ENCODE assay signal across 35 cellular contexts in the genomic region with DNA sequence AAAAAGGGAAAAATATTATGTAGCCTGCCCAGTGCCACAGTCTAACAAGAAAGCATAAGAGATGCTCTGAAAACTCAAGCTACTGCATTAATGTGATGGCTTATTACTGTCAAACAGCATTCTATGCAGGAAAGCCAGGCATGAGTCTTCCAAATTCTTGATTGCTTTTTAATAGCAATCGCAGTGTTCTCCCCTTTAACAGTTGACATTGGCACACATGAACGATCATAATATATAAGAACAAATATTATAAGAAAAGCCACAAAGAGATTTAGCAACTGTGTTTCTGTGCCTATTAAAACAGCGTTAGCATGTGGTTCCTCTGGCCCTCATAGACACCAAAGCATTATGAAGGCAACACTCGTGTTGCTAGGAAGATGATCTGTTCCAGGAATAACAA.
"Had no signal": no experiment of that assay in that cellular context is flagged by ENCODE, and none has a peak within 500 bp of the region (broad histone marks: within the 10 kb centered on the region; RNA-seq: fewer than 3 reads in every experiment).

No MANE protein-coding gene starts in this region.

- H3K27ac Mint-ChIP-seq: activated CD4-positive, alpha-beta memory T cell treated with anti-CD3 and anti-CD28 coated beads for 36 hours; activated CD4-positive, alpha-beta T cell treated with anti-CD3 and anti-CD28 coated beads for 36 hours; activated CD4-positive, alpha-beta T cell treated with anti-CD3 and anti-CD28 coated beads, Interleukin-2, amount 10 ng/mL, durations not matched to agents 24 days and 14 days; activated CD8-positive, alpha-beta memory T cell treated with anti-CD3 and anti-CD28 coated beads, Interleukin-2, amount 10 ng/mL, durations not matched to agents 7 days and 5 days; activated CD8-positive, alpha-beta T cell treated with anti-CD3 and anti-CD28 coated beads, Interleukin-2, amount 10 ng/mL, durations not matched to agents 7 days and 5 days; activated naive CD4-positive, alpha-beta T cell treated with anti-CD3 and anti-CD28 coated beads for 36 hours; activated naive CD4-positive, alpha-beta T cell treated with anti-CD3 and anti-CD28 coated beads, Interleukin-2, amount 50 U/mL, for 24 hours; activated naive CD8-positive, alpha-beta T cell treated with anti-CD3 and anti-CD28 coated beads for 36 hours; activated naive CD8-positive, alpha-beta T cell treated with anti-CD3 and anti-CD28 coated beads, Interleukin-2, amount 50 U/mL, for 24 hours; activated T-helper 1 cell treated with anti-CD3 and anti-CD28 coated beads, Interleukin-12 subunit alpha, Interleukin-12 subunit beta, Interleukin-2, Interleukin-4 antibody, amounts not matched to agents 30 ng/mL and 10 ng/mL and 1 ng/mL, durations not matched to agents 14 hours and 24 hours and 36 hours; activated T-helper 2 cell treated with anti-CD3 and anti-CD28 coated beads, Interferon-gamma antibody, Interleukin-2, Interleukin-4, amounts not matched to agents 10 μg/mL and 5 μg/mL and 100 μg/mL, durations not matched to agents 14 hours and 24 hours and 36 hours; effector memory CD8-positive, alpha-beta T cell; T-helper 17 cell; T-helper 2 cell treated with Interferon-gamma antibody and Interleukin-4, amounts not matched to agents 5 μg/mL and 100 μg/mL, for 36 hours had no signal

- H3K4me1 ChIP-seq: adrenal gland, foreskin keratinocyte, gastroesophageal sphincter had no signal

- H3K4me3 Mint-ChIP-seq: activated CD4-positive, alpha-beta memory T cell treated with anti-CD3 and anti-CD28 coated beads for 36 hours; activated CD4-positive, alpha-beta T cell treated with anti-CD3 and anti-CD28 coated beads for 36 hours; activated CD4-positive, alpha-beta T cell treated with anti-CD3 and anti-CD28 coated beads, Interleukin-2, amount 10 ng/mL, durations not matched to agents 24 days and 14 days; activated CD8-positive, alpha-beta memory T cell treated with anti-CD3 and anti-CD28 coated beads, Interleukin-2, amount 10 ng/mL, durations not matched to agents 7 days and 5 days; activated CD8-positive, alpha-beta T cell treated with anti-CD3 and anti-CD28 coated beads, Interleukin-2, amount 10 ng/mL, durations not matched to agents 7 days and 5 days; activated naive CD4-positive, alpha-beta T cell treated with anti-CD3 and anti-CD28 coated beads for 36 hours; activated naive CD4-positive, alpha-beta T cell treated with anti-CD3 and anti-CD28 coated beads, Interleukin-2, amount 50 U/mL, for 24 hours; activated naive CD8-positive, alpha-beta T cell treated with anti-CD3 and anti-CD28 coated beads for 36 hours; activated naive CD8-positive, alpha-beta T cell treated with anti-CD3 and anti-CD28 coated beads, Interleukin-2, amount 50 U/mL, for 24 hours; activated T-helper 1 cell treated with anti-CD3 and anti-CD28 coated beads, Interleukin-12 subunit alpha, Interleukin-12 subunit beta, Interleukin-2, Interleukin-4 antibody, amounts not matched to agents 30 ng/mL and 10 ng/mL and 1 ng/mL, durations not matched to agents 14 hours and 24 hours and 36 hours; effector memory CD8-positive, alpha-beta T cell; T-helper 17 cell; T-helper 2 cell treated with Interferon-gamma antibody and Interleukin-4, amounts not matched to agents 5 μg/mL and 100 μg/mL, for 36 hours had no signal

- H3K27me3 ChIP-seq: adrenal gland, body of pancreas, foreskin keratinocyte, heart right ventricle had no signal

- H3K4me3 ChIP-seq: adrenal gland, body of pancreas, esophagus muscularis mucosa, gastroesophageal sphincter, heart right ventricle had no signal

- H3K4me1 Mint-ChIP-seq: activated CD4-positive, alpha-beta T cell treated with anti-CD3 and anti-CD28 coated beads for 36 hours; activated CD4-positive, alpha-beta T cell treated with anti-CD3 and anti-CD28 coated beads, Interleukin-2, amount 10 ng/mL, durations not matched to agents 24 days and 14 days; activated CD8-positive, alpha-beta memory T cell treated with anti-CD3 and anti-CD28 coated beads, Interleukin-2, amount 10 ng/mL, durations not matched to agents 7 days and 5 days; activated naive CD4-positive, alpha-beta T cell treated with anti-CD3 and anti-CD28 coated beads, Interleukin-2, amount 50 U/mL, for 24 hours; activated naive CD8-positive, alpha-beta T cell treated with anti-CD3 and anti-CD28 coated beads for 36 hours; activated naive CD8-positive, alpha-beta T cell treated with anti-CD3 and anti-CD28 coated beads, Interleukin-2, amount 50 U/mL, for 24 hours; T-helper 17 cell had no signal

- ATAC-seq: activated CD4-positive, alpha-beta T cell treated with anti-CD3 and anti-CD28 coated beads for 36 hours; activated CD8-positive, alpha-beta memory T cell treated with anti-CD3 and anti-CD28 coated beads, Interleukin-2, amount 10 ng/mL, durations not matched to agents 7 days and 5 days; activated CD8-positive, alpha-beta T cell treated with anti-CD3 and anti-CD28 coated beads, Interleukin-2, amount 10 ng/mL, durations not matched to agents 7 days and 5 days; activated naive CD8-positive, alpha-beta T cell treated with anti-CD3 and anti-CD28 coated beads, Interleukin-2, amount 50 U/mL, for 24 hours; body of pancreas; effector memory CD8-positive, alpha-beta T cell; foreskin keratinocyte; gastroesophageal sphincter; heart right ventricle; T-helper 17 cell had no signal

- H3K36me3 Mint-ChIP-seq: activated CD4-positive, alpha-beta memory T cell treated with anti-CD3 and anti-CD28 coated beads for 36 hours; activated CD8-positive, alpha-beta memory T cell treated with anti-CD3 and anti-CD28 coated beads, Interleukin-2, amount 10 ng/mL, durations not matched to agents 7 days and 5 days; activated naive CD4-positive, alpha-beta T cell treated with anti-CD3 and anti-CD28 coated beads, Interleukin-2, amount 50 U/mL, for 24 hours; activated naive CD8-positive, alpha-beta T cell treated with anti-CD3 and anti-CD28 coated beads for 36 hours had no signal

- H3K9me3 Mint-ChIP-seq: activated CD4-positive, alpha-beta T cell treated with anti-CD3 and anti-CD28 coated beads, Interleukin-2, amount 10 ng/mL, durations not matched to agents 24 days and 14 days; activated naive CD4-positive, alpha-beta T cell treated with anti-CD3 and anti-CD28 coated beads, Interleukin-2, amount 50 U/mL, for 24 hours; activated T-helper 1 cell treated with anti-CD3 and anti-CD28 coated beads, Interleukin-12 subunit alpha, Interleukin-12 subunit beta, Interleukin-2, Interleukin-4 antibody, amounts not matched to agents 30 ng/mL and 10 ng/mL and 1 ng/mL, durations not matched to agents 14 hours and 24 hours and 36 hours; activated T-helper 2 cell treated with anti-CD3 and anti-CD28 coated beads, Interferon-gamma antibody, Interleukin-2, Interleukin-4, amounts not matched to agents 10 μg/mL and 5 μg/mL and 100 μg/mL, durations not matched to agents 14 hours and 24 hours and 36 hours; T-helper 2 cell treated with Interferon-gamma antibody and Interleukin-4, amounts not matched to agents 5 μg/mL and 100 μg/mL, for 36 hours had no signal

- H3K9me3 ChIP-seq: adrenal gland, body of pancreas had no signal

- FAIRE-seq: colon had no signal

- H3K27ac ChIP-seq: adrenal gland, body of pancreas, esophagus muscularis mucosa, foreskin keratinocyte, gastroesophageal sphincter, heart right ventricle had no signal

- H3K36me3 ChIP-seq: adrenal gland, esophagus muscularis mucosa, gastroesophageal sphincter, heart right ventricle had no signal

- H3K27me3 Mint-ChIP-seq: activated CD4-positive, alpha-beta T cell treated with anti-CD3 and anti-CD28 coated beads for 36 hours; activated CD4-positive, alpha-beta T cell treated with anti-CD3 and anti-CD28 coated beads, Interleukin-2, amount 10 ng/mL, durations not matched to agents 24 days and 14 days; activated CD8-positive, alpha-beta memory T cell treated with anti-CD3 and anti-CD28 coated beads, Interleukin-2, amount 10 ng/mL, durations not matched to agents 7 days and 5 days had no signal

- DNase-seq: activated CD4-positive, alpha-beta memory T cell treated with anti-CD3 and anti-CD28 coated beads for 36 hours; activated CD4-positive, alpha-beta T cell treated with anti-CD3 and anti-CD28 coated beads for 36 hours; activated CD4-positive, alpha-beta T cell treated with anti-CD3 and anti-CD28 coated beads, Interleukin-2, amount 10 ng/mL, durations not matched to agents 24 days and 14 days; activated CD4-positive, CD25-positive, alpha-beta regulatory T cell; activated CD4-positive, CD25-positive, alpha-beta regulatory T cell treated with anti-CD3 and anti-CD28 coated beads, Interleukin-2, amount 50 U/mL, for 72 hours; activated CD8-positive, alpha-beta memory T cell treated with anti-CD3 and anti-CD28 coated beads, Interleukin-2, amount 10 ng/mL, durations not matched to agents 7 days and 5 days; activated CD8-positive, alpha-beta memory T cell treated with anti-CD3 and anti-CD28 coated beads, Interleukin-2, amount 50 U/mL, for 4 hours; activated CD8-positive, alpha-beta T cell treated with anti-CD3 and anti-CD28 coated beads, Interleukin-2, amount 10 ng/mL, durations not matched to agents 7 days and 5 days; activated effector memory CD4-positive, alpha-beta T cell treated with anti-CD3 and anti-CD28 coated beads, Interleukin-2, amount 50 U/mL, for 16 hours; activated naive CD4-positive, alpha-beta T cell treated with anti-CD3 and anti-CD28 coated beads for 36 hours; activated naive CD8-positive, alpha-beta T cell treated with anti-CD3 and anti-CD28 coated beads for 36 hours; activated naive CD8-positive, alpha-beta T cell treated with anti-CD3 and anti-CD28 coated beads, Interleukin-2, amount 50 U/mL, for 24 hours; activated T-cell treated with anti-CD3 and anti-CD28 coated beads, Interleukin-2, amount 50 U/mL, for 1 hour; activated T-cell treated with anti-CD3 and anti-CD28 coated beads, Interleukin-2, amount 50 U/mL, for 48 hours; adrenal gland; amygdala; aorta; body of pancreas; caudate nucleus; cortex of kidney; dermis blood vessel endothelial cell; effector CD4-positive, alpha-beta T cell; effector memory CD8-positive, alpha-beta T cell; erythroblast; foreskin keratinocyte; heart right ventricle; T-helper 17 cell; T1000 had no signal
